In genomic region chr20:8363970-8364733, GRCh38 we compare ENCODE assay signal across 8 cellular contexts.
"Had no signal": no experiment of that assay in that cellular context is flagged by ENCODE, and none has a peak within 500 bp of the region (broad histone marks: within the 10 kb centered on the region; RNA-seq: fewer than 3 reads in every experiment).

No MANE protein-coding gene starts in this region.

- H3K4me3 ChIP-seq: GM12878 had no signal

- DNase-seq: GDM1, GF-D8 had no signal

- FAIRE-seq: G401.6, GM12891, GM12892, GM18507, GM19239 had no signal

- ATAC-seq: GM12878 had no signal
